Comparison of ENCODE assay signal across 1 cellular context in genomic region chr15:99429681-99430081, GRCh38.
TF ChIP-seq lines count a peak whose summit lies in the region.

No MANE protein-coding gene starts in this region.

TF ChIP-seq in HepG2, 621 proteins besides CTCF, POLR2A, EP300 and RAD21 (continued from another document):
- TF ChIP-seq, protein P1, sequence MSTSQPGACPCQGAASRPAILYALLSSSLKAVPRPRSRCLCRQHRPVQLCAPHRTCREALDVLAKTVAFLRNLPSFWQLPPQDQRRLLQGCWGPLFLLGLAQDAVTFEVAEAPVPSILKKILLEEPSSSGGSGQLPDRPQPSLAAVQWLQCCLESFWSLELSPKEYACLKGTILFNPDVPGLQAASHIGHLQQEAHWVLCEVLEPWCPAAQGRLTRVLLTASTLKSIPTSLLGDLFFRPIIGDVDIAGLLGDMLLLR (CRISPR knock-in tag; IDR thresholded peaks at IDR 0.05) = no peak
- no peak for TF ChIP-seq BRCA1 (CRISPR knock-in tag; IDR thresholded peaks at IDR 0.05)
- no peak for TF ChIP-seq MEIS1 (CRISPR knock-in tag; IDR thresholded peaks at IDR 0.05; ENCODE audit: borderline replicate concordance)
- TF ChIP-seq, protein P2, sequence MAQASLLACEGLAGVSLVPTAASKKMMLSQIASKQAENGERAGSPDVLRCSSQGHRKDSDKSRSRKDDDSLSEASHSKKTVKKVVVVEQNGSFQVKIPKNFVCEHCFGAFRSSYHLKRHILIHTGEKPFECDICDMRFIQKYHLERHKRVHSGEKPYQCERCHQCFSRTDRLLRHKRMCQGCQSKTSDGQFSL (CRISPR knock-in tag; IDR thresholded peaks at IDR 0.05) = no peak
- no peak for TF ChIP-seq ZNF720 (CRISPR knock-in tag; IDR thresholded peaks at IDR 0.05)
- no peak for TF ChIP-seq ZNF724P (CRISPR knock-in tag; IDR thresholded peaks at IDR 0.05; ENCODE audit: borderline replicate concordance)
- TF ChIP-seq ZNF34 (CRISPR knock-in tag; IDR thresholded peaks at IDR 0.05; ENCODE audit: borderline replicate concordance) = no peak
- TF ChIP-seq ZBTB43 (CRISPR knock-in tag; conservative IDR thresholded peaks at IDR 0.05) = no peak
- no peak for TF ChIP-seq ZNF709 (CRISPR knock-in tag; IDR thresholded peaks at IDR 0.05)
- TF ChIP-seq ZNF33B (CRISPR knock-in tag; IDR thresholded peaks at IDR 0.05) = no peak
- TF ChIP-seq, protein P3, sequence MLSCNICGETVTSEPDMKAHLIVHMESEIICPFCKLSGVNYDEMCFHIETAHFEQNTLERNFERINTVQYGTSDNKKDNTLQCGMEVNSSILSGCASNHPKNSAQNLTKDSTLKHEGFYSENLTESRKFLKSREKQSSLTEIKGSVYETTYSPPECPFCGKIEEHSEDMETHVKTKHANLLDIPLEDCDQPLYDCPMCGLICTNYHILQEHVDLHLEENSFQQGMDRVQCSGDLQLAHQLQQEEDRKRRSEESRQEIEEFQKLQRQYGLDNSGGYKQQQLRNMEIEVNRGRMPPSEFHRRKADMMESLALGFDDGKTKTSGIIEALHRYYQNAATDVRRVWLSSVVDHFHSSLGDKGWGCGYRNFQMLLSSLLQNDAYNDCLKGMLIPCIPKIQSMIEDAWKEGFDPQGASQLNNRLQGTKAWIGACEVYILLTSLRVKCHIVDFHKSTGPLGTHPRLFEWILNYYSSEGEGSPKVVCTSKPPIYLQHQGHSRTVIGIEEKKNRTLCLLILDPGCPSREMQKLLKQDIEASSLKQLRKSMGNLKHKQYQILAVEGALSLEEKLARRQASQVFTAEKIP (CRISPR knock-in tag; IDR thresholded peaks at IDR 0.05; ENCODE audit: borderline replicate concordance) = no peak
- TF ChIP-seq ZNF609 (CRISPR knock-in tag; IDR thresholded peaks at IDR 0.05; ENCODE audit: borderline replicate concordance) = no peak
